In the genomic region with DNA sequence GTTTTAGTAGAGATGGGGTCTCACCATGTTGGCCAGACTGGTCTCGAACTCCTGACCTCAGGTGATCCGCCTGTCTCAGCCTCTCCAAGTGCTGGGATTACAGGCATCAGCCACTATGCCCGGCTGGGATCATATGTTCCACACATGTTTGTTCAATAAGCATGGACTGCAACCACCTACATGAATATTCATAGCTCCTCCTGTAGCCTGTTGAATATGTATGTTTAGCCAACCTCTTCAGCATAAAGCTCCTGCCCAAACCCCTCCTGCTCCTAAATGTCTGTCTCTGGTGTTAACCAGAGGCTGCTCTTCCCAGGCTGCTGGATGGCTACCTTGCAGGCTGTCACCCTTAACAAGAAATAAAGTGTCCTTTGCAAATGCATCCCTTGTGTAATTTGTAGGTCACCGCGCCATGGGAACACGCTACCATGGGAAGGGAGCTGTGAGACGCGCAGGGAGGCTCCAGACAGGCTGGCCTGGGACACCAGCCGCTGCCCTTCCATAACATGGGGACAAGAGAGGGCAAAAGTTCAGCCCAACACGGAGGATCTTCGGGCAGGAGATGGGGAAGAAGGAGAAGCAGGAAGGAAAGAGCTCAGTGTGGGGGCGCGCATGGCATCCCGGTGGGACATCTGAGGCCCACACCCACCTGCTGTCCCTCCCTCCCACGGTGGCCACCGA, we compare ENCODE assay signal across 1 cellular context.
TF ChIP-seq lines count a peak whose summit lies in the region.

No MANE protein-coding gene starts in this region.

TF ChIP-seq in K562, 482 proteins besides CTCF, POLR2A, EP300 and RAD21:
- 0 out of 2 replicates have a peak, but pooled peaks have one; percentile 30 for TF ChIP-seq ZNF263 (CRISPR knock-in tag; IDR thresholded peaks at IDR 0.05; ENCODE audit: borderline replicate concordance)
